ENCODE assay signal across 27 cellular contexts in genomic region chr20:23519556-23519955, GRCh38. TPM values are rescaled to one million over a fixed set of nuclear protein-coding genes. Genes with fewer than 3 reads are reported as not detected.
DNase-seq lines count a peak whose midpoint lies in the region; ATAC-seq, FAIRE-seq and TF ChIP-seq lines count a peak whose summit lies in the region.
"Had no signal": no experiment of that assay in that cellular context is flagged by ENCODE, and none has a peak within 500 bp of the region (broad histone marks: within the 10 kb centered on the region; RNA-seq: fewer than 3 reads in every experiment).

No MANE protein-coding gene starts in this region.

- peaks cover 0 to 9% of the 10 kb centered on the region in 2 experiments; a peak in 1 of 5 replicates for H3K27me3 ChIP-seq in HepG2 (ENCODE audit: control insufficient read depth in 1 of 2, insufficient read depth in 2 of 2, low read length in 2 of 2)
- no peaks in the 10 kb centered on the region for H3K27me3 ChIP-seq in right lobe of liver
- H3K27me3 ChIP-seq in Karpas-422 (ENCODE audit: low read length): no peaks in the 10 kb centered on the region
- no peaks in the 10 kb centered on the region for H3K27me3 ChIP-seq in Peyer's patch
- H3K27me3 ChIP-seq: BLaER1 had no signal

- no peaks in the 10 kb centered on the region for H3K9me2 ChIP-seq in Karpas-422 (replicated peaks; ENCODE audit: insufficient read depth, low read length)

- H3K27ac ChIP-seq in HepG2 (ENCODE audit: extremely low read length, insufficient read depth, low read length) (no peak overlapping the region), right lobe of liver (no peak overlapping the region), Karpas-422 (ENCODE audit: low read length) (no peak overlapping the region), Peyer's patch (no peak overlapping the region)
- H3K27ac ChIP-seq: BLaER1, GM23248, HL-60 had no signal

- TF ChIP-seq CTCF in HepG2 (CRISPR knock-in tag; IDR thresholded peaks at IDR 0.05) (no peak), right lobe of liver (IDR thresholded peaks at IDR 0.05) (no peak), Peyer's patch (IDR thresholded peaks at IDR 0.05) (no peak)

- TF ChIP-seq POLR2A in HepG2 (IDR thresholded peaks at IDR 0.05; ENCODE audit: insufficient read depth in 1 of 2, low read depth in 2 of 2, low read length in 2 of 2) (no peak), right lobe of liver (IDR thresholded peaks at IDR 0.05) (no peak), Peyer's patch (IDR thresholded peaks at IDR 0.05) (no peak)

- CTCF ChIA-PET in HepG2 (lab: Yijun Ruan, JAX; ENCODE audit: low intra/inter-chr PET ratio, low total read pairs): no interaction called here

- H3K79me2 ChIP-seq in HepG2 (ENCODE audit: insufficient read depth, low read length) (no peaks in the 10 kb centered on the region), Karpas-422 (ENCODE audit: low read length) (no peaks in the 10 kb centered on the region)

- H3K9me3 ChIP-seq in HepG2 (ENCODE audit: low read length) (no peaks in the 10 kb centered on the region), right lobe of liver (no peaks in the 10 kb centered on the region), Karpas-422 (ENCODE audit: low read length) (no peaks in the 10 kb centered on the region), Peyer's patch (no peaks in the 10 kb centered on the region)
- H3K9me3 ChIP-seq: BLaER1 had no signal

- H2AFZ ChIP-seq in HepG2 (ENCODE audit: low read length): no peak overlapping the region
- no peak overlapping the region for H2AFZ ChIP-seq in Karpas-422 (ENCODE audit: low read length)
- H2AFZ ChIP-seq: GM23248 had no signal

- H3K9ac ChIP-seq in HepG2 (ENCODE audit: insufficient read depth, low read depth, low read length) (no peak overlapping the region), Karpas-422 (ENCODE audit: low read length) (no peak overlapping the region)
- H3K9ac ChIP-seq: BLaER1, GM23248 had no signal

- TF ChIP-seq EP300 in HepG2 (IDR thresholded peaks at IDR 0.05; ENCODE audit: low read depth in 2 of 2, low read length in 2 of 2) (no peak), HepG2 (CRISPR knock-in tag; IDR thresholded peaks at IDR 0.05; ENCODE audit: borderline replicate concordance) (no peak)

- H3K4me3 ChIP-seq in HepG2 (replicated peaks in 1 of 3; ENCODE audit: insufficient read depth in 1 of 3, low read depth in 2 of 3, low read length in 3 of 3) (no peak overlapping the region), right lobe of liver (no peak overlapping the region), Karpas-422 (ENCODE audit: low read length) (no peak overlapping the region), Peyer's patch (no peak overlapping the region)
- H3K4me3 ChIP-seq: BLaER1, GM12878, GM23248, K562 had no signal

- peaks cover 33% of the 10 kb centered on the region for H3K4me1 ChIP-seq in HepG2 (ENCODE audit: insufficient read depth, low read length)
- no peaks in the 10 kb centered on the region for H3K4me1 ChIP-seq in right lobe of liver
- H3K4me1 ChIP-seq in Karpas-422 (ENCODE audit: low read length): peaks cover 20% of the 10 kb centered on the region
- no peaks in the 10 kb centered on the region for H3K4me1 ChIP-seq in Peyer's patch
- H3K4me1 ChIP-seq: BLaER1 had no signal

- in situ Hi-C loops in HepG2 (cut with HindIII; ENCODE audit: extremely low pct_ligation_motif_present, low pct_unique_long_range_greater_than_20kb): no loop called here

- FAIRE-seq in HepG2 (lab: Jason Lieb, UNC): no peak
- FAIRE-seq: GM12878, K562 had no signal

- no peak for ATAC-seq in HepG2
- no peak for ATAC-seq in right lobe of liver
- ATAC-seq in GM18520 (IDR thresholded peaks at IDR 0.05; ENCODE audit: unreplicated experiment): no peak
- ATAC-seq: HCT116, K562 had no signal

- no peaks in the 10 kb centered on the region for H3K36me3 ChIP-seq in HepG2 (replicated peaks in 1 of 2; ENCODE audit: control insufficient read depth in 1 of 2, insufficient read depth in 2 of 2, low read length in 2 of 2)
- H3K36me3 ChIP-seq in right lobe of liver: no peaks in the 10 kb centered on the region
- no peaks in the 10 kb centered on the region for H3K36me3 ChIP-seq in Karpas-422 (ENCODE audit: insufficient read depth, low read length)
- no peaks in the 10 kb centered on the region for H3K36me3 ChIP-seq in Peyer's patch
- H3K36me3 ChIP-seq: BLaER1 had no signal

- H4K20me1 ChIP-seq in HepG2 (ENCODE audit: insufficient read depth, low read length): no peaks in the 10 kb centered on the region
- no peaks in the 10 kb centered on the region for H4K20me1 ChIP-seq in Karpas-422 (ENCODE audit: insufficient read depth, low read depth, low read length)
- H4K20me1 ChIP-seq: BLaER1 had no signal

- no peak for DNase-seq in HepG2 (ENCODE audit: low spot score)
- DNase-seq in right lobe of liver: no peak
- peak; percentile 77 for DNase-seq in Karpas-422
- peak; percentile 15 for DNase-seq in myocyte (ENCODE audit: low read depth)
- no peak for DNase-seq in Peyer's patch
- DNase-seq in stimulated activated CD4-positive, alpha-beta T cell treated with anti-CD3 and anti-CD28 coated beads, Interleukin-4, amount 100 ng/mL, for 1 hour: no peak
- no peak for DNase-seq in NCI-H146 (lab: John Stamatoyannopoulos, UW)
- DNase-seq: 8988T; CD4-positive, alpha-beta memory T cell; DND-41; EL; GM23248; H7; HFFc6; IMR-90; Kasumi-1 had no signal

- H3K4me2 ChIP-seq in HepG2 (ENCODE audit: low read depth, low read length): peak overlapping the region; percentile 20; the same call in 1 of the 2 replicates
- H3K4me2 ChIP-seq in Karpas-422 (ENCODE audit: low read depth, low read length, poor library complexity, severe bottlenecking): peak overlapping the region; percentile 23
- H3K4me2 ChIP-seq: BLaER1 had no signal

- POLR2A ChIA-PET in HepG2 (lab: Yijun Ruan, JAX): no interaction called here

- 57% methylated on average over 6 of the region's 6 CpGs for WGBS in HepG2 (ENCODE audit: low lambda C conversion rate)
- WGBS in right lobe of liver (ENCODE audit: insufficient coverage, low coverage, low lambda C conversion rate, missing lambda C conversion rate): 33% methylated on average over 3 of the region's 6 CpGs

- intact Hi-C loops in HepG2 (cut with micrococcal nuclease; ENCODE audit: unreplicated experiment): no loop called here
- intact Hi-C loops in right lobe of liver (cut with DNase I): no loop called here

- no TSS peak for BruUV-seq in HepG2 (replicated peaks; lab: Mats Ljungman, UMichigan)

- TF ChIP-seq RAD21 in HepG2 (CRISPR knock-in tag; IDR thresholded peaks at IDR 0.05): no peak

RNA-seq across cellular contexts. Expression of gene CST8, which starts 28.6 kb away (rescaled TPM):
- total RNA-seq in HepG2 (2016; rRNA removed; fragmentation: Illumina TruSeq; extraction: Trizol) (not detected in 2 replicates), right lobe of liver (not detected), myocyte (not detected in 2 replicates), Peyer's patch (not detected)
- not detected in 2 replicates for total RNA-seq in HepG2 (2016; cell fraction: cytosol; rRNA removed; fragmentation: Illumina TruSeq; extraction: Trizol; ENCODE audit: low read depth)
- not detected in 2 replicates for total RNA-seq in HepG2 (2016; cell fraction: insoluble cytoplasmic fraction; rRNA removed; fragmentation: Illumina TruSeq; extraction: Trizol)
- total RNA-seq in HepG2 (2016; cell fraction: membrane; rRNA removed; fragmentation: Illumina TruSeq; extraction: Trizol): not detected in 2 replicates
- total RNA-seq in HepG2 (2016; cell fraction: nucleus; rRNA removed; fragmentation: Illumina TruSeq; extraction: Trizol): not detected in 2 replicates
- not detected in 2 replicates for polyA plus RNA-seq in HepG2 (2011; rRNA removed)
- polyA plus RNA-seq in HepG2 (2011; cell fraction: cytosol; rRNA removed): not detected in 2 replicates
- not detected in 2 replicates for polyA plus RNA-seq in HepG2 (2011; cell fraction: nucleus; rRNA removed)
- not detected in 2 replicates for polyA plus RNA-seq in HepG2 (2012)
- not detected in 2 replicates for polyA plus RNA-seq in HepG2 (2016; cell fraction: cytosol; fragmentation: Illumina TruSeq; extraction: Trizol; ENCODE audit: low read depth)
- not detected in 2 replicates for polyA plus RNA-seq in HepG2 (2016; cell fraction: insoluble cytoplasmic fraction; fragmentation: Illumina TruSeq; extraction: Trizol; ENCODE audit: low read depth)
- not detected in 2 replicates for polyA plus RNA-seq in HepG2 (2016; cell fraction: membrane; fragmentation: Illumina TruSeq; extraction: Trizol; ENCODE audit: low read depth)
- polyA plus RNA-seq in HepG2 (2016; cell fraction: nucleus; fragmentation: Illumina TruSeq; extraction: Trizol; ENCODE audit: insufficient read depth, low read depth): not detected in 2 replicates
- not detected in 2 replicates for polyA minus RNA-seq in HepG2 (2011; rRNA and poly(A)+ RNA removed; ENCODE audit: low replicate concordance)
- not detected in 2 replicates for polyA minus RNA-seq in HepG2 (2011; cell fraction: cytosol; rRNA and poly(A)+ RNA removed)
- polyA minus RNA-seq in HepG2 (2011; cell fraction: nucleus; rRNA and poly(A)+ RNA removed): not detected in 2 replicates
- total RNA-seq in Karpas-422 (2014; rRNA removed; shearing (Covaris generic); ENCODE audit: low replicate concordance): not detected in 2 replicates
- not detected for polyA plus RNA-seq in myocyte (2012)
- total RNA-seq: A673; CD4-positive, alpha-beta memory T cell; G401; GM12878; GM23248; H7; HFFc6; HT1080; IMR-90; K562 had no signal
- polyA plus RNA-seq: AG04450; CD14-positive monocyte; CD4-positive, alpha-beta memory T cell; GM12878; GM23248; IMR-90; K562 had no signal

RNA-seq across cellular contexts. Expression of gene CST9L, which starts 48.7 kb away (rescaled TPM):
- total RNA-seq in HepG2 (2016; rRNA removed; fragmentation: Illumina TruSeq; extraction: Trizol): 0.15 TPM in 1 of 2 replicates, not detected in the other
- not detected in 2 replicates for total RNA-seq in HepG2 (2016; cell fraction: cytosol; rRNA removed; fragmentation: Illumina TruSeq; extraction: Trizol; ENCODE audit: low read depth)
- total RNA-seq in HepG2 (2016; cell fraction: insoluble cytoplasmic fraction; rRNA removed; fragmentation: Illumina TruSeq; extraction: Trizol): not detected in 2 replicates
- total RNA-seq in HepG2 (2016; cell fraction: membrane; rRNA removed; fragmentation: Illumina TruSeq; extraction: Trizol): not detected in 2 replicates
- not detected in 2 replicates for total RNA-seq in HepG2 (2016; cell fraction: nucleus; rRNA removed; fragmentation: Illumina TruSeq; extraction: Trizol)
- not detected in 2 replicates for polyA plus RNA-seq in HepG2 (2011; rRNA removed)
- polyA plus RNA-seq in HepG2 (2011; cell fraction: cytosol; rRNA removed): not detected in 2 replicates
- not detected in 2 replicates for polyA plus RNA-seq in HepG2 (2011; cell fraction: nucleus; rRNA removed)
- polyA plus RNA-seq in HepG2 (2012): not detected in 2 replicates
- polyA plus RNA-seq in HepG2 (2016; cell fraction: cytosol; fragmentation: Illumina TruSeq; extraction: Trizol; ENCODE audit: low read depth): not detected in 2 replicates
- not detected in 2 replicates for polyA plus RNA-seq in HepG2 (2016; cell fraction: insoluble cytoplasmic fraction; fragmentation: Illumina TruSeq; extraction: Trizol; ENCODE audit: low read depth)
- not detected in 2 replicates for polyA plus RNA-seq in HepG2 (2016; cell fraction: membrane; fragmentation: Illumina TruSeq; extraction: Trizol; ENCODE audit: low read depth)
- polyA plus RNA-seq in HepG2 (2016; cell fraction: nucleus; fragmentation: Illumina TruSeq; extraction: Trizol; ENCODE audit: insufficient read depth, low read depth): not detected in 2 replicates
- polyA minus RNA-seq in HepG2 (2011; rRNA and poly(A)+ RNA removed; ENCODE audit: low replicate concordance): not detected in 2 replicates
- polyA minus RNA-seq in HepG2 (2011; cell fraction: cytosol; rRNA and poly(A)+ RNA removed): not detected in 2 replicates
- polyA minus RNA-seq in HepG2 (2011; cell fraction: nucleus; rRNA and poly(A)+ RNA removed): not detected in 2 replicates
- not detected for total RNA-seq in right lobe of liver
- not detected in 2 replicates for total RNA-seq in Karpas-422 (2014; rRNA removed; shearing (Covaris generic); ENCODE audit: low replicate concordance)
- total RNA-seq in myocyte: not detected in 2 replicates
- polyA plus RNA-seq in myocyte (2012): not detected
- not detected for total RNA-seq in Peyer's patch
- total RNA-seq: A673; CD4-positive, alpha-beta memory T cell; G401; GM12878; GM23248; H7; HFFc6; HT1080; IMR-90; K562 had no signal
- polyA plus RNA-seq: AG04450; CD14-positive monocyte; CD4-positive, alpha-beta memory T cell; GM12878; GM23248; IMR-90; K562 had no signal

Comparison
In these comparisons a context has a peak if more than half of its experiments do, and no peak if none do; other contexts are left out.
1. DNase-seq: peak in Karpas-422 (single experiment) and myocyte (single experiment); none in HepG2 (single experiment), right lobe of liver (0 of 3), Peyer's patch (0 of 3), stimulated activated CD4-positive, alpha-beta T cell treated with anti-CD3 and anti-CD28 coated beads, Interleukin-4, amount 100 ng/mL, for 1 hour (single experiment) and NCI-H146 (single experiment).